Comparison of ENCODE assay signal across 8 cellular contexts in genomic region chr1:154608522-154609294, GRCh38. TPM values are rescaled to one million over a fixed set of nuclear protein-coding genes. Genes with fewer than 3 reads are reported as not detected.
DNase-seq lines count a peak whose midpoint lies in the region; ATAC-seq and TF ChIP-seq lines count a peak whose summit lies in the region.

No MANE protein-coding gene starts in this region.

- CTCF ChIA-PET in activated CD8-positive, alpha-beta T cell treated with anti-CD3 and anti-CD28 coated beads for 36 hours (lab: Charles Lee): no interaction called here

- H3K4me3 ChIP-seq in ACC112 (ENCODE audit: low read depth, low read length): peak overlapping the region; percentile 90

- TF ChIP-seq CTCF in activated CD8-positive, alpha-beta T cell treated with anti-CD3 and anti-CD28 coated beads for 36 hours (IDR thresholded peaks at IDR 0.05): no peak

- H3K4me1 Mint-ChIP-seq in activated CD8-positive, alpha-beta T cell treated with anti-CD3 and anti-CD28 coated beads for 36 hours (ENCODE audit: low read depth): peaks cover 63% of the 10 kb centered on the region
- H3K4me1 Mint-ChIP-seq in effector memory CD8-positive, alpha-beta T cell (ENCODE audit: low read depth in 2 of 2): peaks cover 42 to 61% of the 10 kb centered on the region in 2 donors

- POLR2A ChIA-PET in activated CD8-positive, alpha-beta T cell treated with anti-CD3 and anti-CD28 coated beads for 36 hours (lab: Charles Lee): interaction anchor here (0.6 to 2.0 kb wide), 7 partner anchors 10 to 182 kb away, joined by 3 to 8 read pairs (median 6); no protein-coding TSS in a partner anchor

- no peaks in the 10 kb centered on the region for H3K9me3 Mint-ChIP-seq in activated CD8-positive, alpha-beta T cell treated with anti-CD3 and anti-CD28 coated beads for 36 hours
- H3K9me3 Mint-ChIP-seq in effector memory CD8-positive, alpha-beta T cell: no peaks in the 10 kb centered on the region

- H3K27me3 Mint-ChIP-seq in activated CD8-positive, alpha-beta T cell treated with anti-CD3 and anti-CD28 coated beads for 36 hours: no peaks in the 10 kb centered on the region
- no peaks in the 10 kb centered on the region for H3K27me3 Mint-ChIP-seq in effector memory CD8-positive, alpha-beta T cell

- intact Hi-C loops in activated CD8-positive, alpha-beta T cell treated with anti-CD3 and anti-CD28 coated beads for 36 hours (cut with micrococcal nuclease): no loop called here

- H2AFZ ChIP-seq in ACC112 (ENCODE audit: low read length, unreplicated experiment): no peak overlapping the region

- peaks cover 37% of the 10 kb centered on the region for H3K36me3 Mint-ChIP-seq in activated CD8-positive, alpha-beta T cell treated with anti-CD3 and anti-CD28 coated beads for 36 hours (ENCODE audit: low read depth)
- H3K36me3 Mint-ChIP-seq in effector memory CD8-positive, alpha-beta T cell (ENCODE audit: insufficient read depth): peaks cover 26% of the 10 kb centered on the region

- ATAC-seq in GM19455 (IDR thresholded peaks at IDR 0.05; ENCODE audit: unreplicated experiment) (peak; percentile 4), HG02970 (IDR thresholded peaks at IDR 0.05; ENCODE audit: low FRiP score, unreplicated experiment) (no peak)
- no peak for ATAC-seq in activated CD8-positive, alpha-beta T cell treated with anti-CD3 and anti-CD28 coated beads for 36 hours
- peak; percentile 23 for ATAC-seq in effector memory CD8-positive, alpha-beta T cell (replicated peaks)

- H3K79me2 ChIP-seq in ACC112 (ENCODE audit: control insufficient read depth, insufficient read depth, low read length, unreplicated experiment): peaks cover 83% of the 10 kb centered on the region

- peak overlapping the region; percentile 99 for H3K27ac ChIP-seq in ACC112 (ENCODE audit: low read depth, low read length)

- no peaks in the 10 kb centered on the region for H3K27me3 ChIP-seq in ACC112 (ENCODE audit: insufficient read depth, low read length)

- peaks cover 39% of the 10 kb centered on the region for H3K4me1 ChIP-seq in ACC112 (ENCODE audit: control insufficient read depth, insufficient read depth, low read length, unreplicated experiment)

- H3K4me3 Mint-ChIP-seq in activated CD8-positive, alpha-beta T cell treated with anti-CD3 and anti-CD28 coated beads for 36 hours: peak overlapping the region; percentile 89
- H3K4me3 Mint-ChIP-seq in effector memory CD8-positive, alpha-beta T cell: peak overlapping the region; percentile 74 to 89

- H3K36me3 ChIP-seq in ACC112 (ENCODE audit: insufficient read depth, low read length): peaks cover 14% of the 10 kb centered on the region; the same call in 1 of the 2 replicates

- peak; percentile 63 for DNase-seq in NCI-H2227 treated with DMSO at 0.1 percent for 48 hours (lab: John Stamatoyannopoulos, UW)
- peak; percentile 47 for DNase-seq in activated CD8-positive, alpha-beta T cell treated with anti-CD3 and anti-CD28 coated beads for 36 hours
- DNase-seq in effector memory CD8-positive, alpha-beta T cell: peak; percentile 15 to 39 (median 27)
- DNase-seq in medulla oblongata (ENCODE audit: extremely low spot score): peak; percentile 68
- peak in 5 of 6 experiments; percentile 29 to 65 (median 46) for DNase-seq in stimulated activated naive CD4-positive, alpha-beta T cell (lab: John Stamatoyannopoulos, UW)

- peak overlapping the region; percentile 98 for H3K27ac Mint-ChIP-seq in activated CD8-positive, alpha-beta T cell treated with anti-CD3 and anti-CD28 coated beads for 36 hours
- H3K27ac Mint-ChIP-seq in effector memory CD8-positive, alpha-beta T cell: peak overlapping the region; percentile 86 to 92

RNA-seq across cellular contexts. Expression of gene ADAR, which starts 0.7 kb away (rescaled TPM):
- total RNA-seq in activated CD8-positive, alpha-beta T cell treated with anti-CD3 and anti-CD28 coated beads for 36 hours: 100 to 1,000 TPM; 261 to 267 TPM

RNA-seq across cellular contexts. Expression of gene CHRNB2, which starts 41.1 kb away (rescaled TPM):
- total RNA-seq in activated CD8-positive, alpha-beta T cell treated with anti-CD3 and anti-CD28 coated beads for 36 hours: not detected

RNA-seq across cellular contexts. Expression of gene UBE2Q1, which starts 50.2 kb away (rescaled TPM):
- total RNA-seq in activated CD8-positive, alpha-beta T cell treated with anti-CD3 and anti-CD28 coated beads for 36 hours: 10 to 100 TPM; 71.2 to 74.6 TPM

Comparison
In these comparisons a context has a peak if more than half of its experiments do, and no peak if none do; other contexts are left out.
1. ATAC-seq: peak in GM19455 (single experiment) and effector memory CD8-positive, alpha-beta T cell (single experiment); none in activated CD8-positive, alpha-beta T cell treated with anti-CD3 and anti-CD28 coated beads for 36 hours (single experiment) and HG02970 (single experiment).
2. Peak in every context shown above with its lines, with median percentiles within 50 percentile points of each other: DNase-seq.